In the genomic region with DNA sequence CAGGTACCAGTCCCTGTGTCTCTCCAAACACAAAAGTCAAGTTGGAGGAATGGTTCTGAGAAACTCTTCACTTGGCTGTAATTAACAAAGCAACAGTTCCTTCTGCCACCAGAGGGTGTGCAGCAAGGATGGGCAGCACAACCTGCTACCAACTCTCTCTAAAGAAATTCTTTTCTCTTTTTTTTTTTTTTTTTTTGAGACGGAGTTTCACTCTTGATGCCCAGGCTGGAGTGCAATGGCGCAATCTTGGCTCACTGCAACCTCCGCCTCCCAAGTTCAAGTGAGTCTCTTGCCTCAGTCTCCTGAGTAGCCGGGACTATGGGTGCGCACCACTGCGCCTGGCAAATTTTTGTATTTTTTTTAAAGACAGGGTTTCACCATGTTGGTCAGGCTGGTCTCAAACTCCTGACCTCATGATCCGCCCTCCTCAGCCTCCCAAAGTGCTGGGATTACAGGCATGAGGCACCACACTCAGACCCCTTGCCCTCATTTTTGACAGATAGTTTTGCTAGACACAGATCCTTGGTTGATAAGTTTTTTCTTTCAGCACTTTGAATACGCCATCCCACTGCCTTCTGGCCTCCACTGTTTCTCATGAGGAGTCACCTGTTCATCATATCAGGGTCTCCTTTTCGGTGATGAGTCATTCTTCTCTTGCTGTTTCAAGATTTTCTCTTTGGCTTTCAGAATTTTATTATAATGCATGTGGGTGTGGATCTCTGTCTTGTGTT, we compare ENCODE assay signal across 1 cellular context.
A peak's percentile ranks its signal among the peaks of the same experiment; 100 is the strongest.
TF ChIP-seq lines count a peak whose summit lies in the region.

No MANE protein-coding gene starts in this region.

TF ChIP-seq in K562, 482 proteins besides CTCF, POLR2A, EP300 and RAD21 (continued from another document and continues in another):
- TF ChIP-seq, protein P1, sequence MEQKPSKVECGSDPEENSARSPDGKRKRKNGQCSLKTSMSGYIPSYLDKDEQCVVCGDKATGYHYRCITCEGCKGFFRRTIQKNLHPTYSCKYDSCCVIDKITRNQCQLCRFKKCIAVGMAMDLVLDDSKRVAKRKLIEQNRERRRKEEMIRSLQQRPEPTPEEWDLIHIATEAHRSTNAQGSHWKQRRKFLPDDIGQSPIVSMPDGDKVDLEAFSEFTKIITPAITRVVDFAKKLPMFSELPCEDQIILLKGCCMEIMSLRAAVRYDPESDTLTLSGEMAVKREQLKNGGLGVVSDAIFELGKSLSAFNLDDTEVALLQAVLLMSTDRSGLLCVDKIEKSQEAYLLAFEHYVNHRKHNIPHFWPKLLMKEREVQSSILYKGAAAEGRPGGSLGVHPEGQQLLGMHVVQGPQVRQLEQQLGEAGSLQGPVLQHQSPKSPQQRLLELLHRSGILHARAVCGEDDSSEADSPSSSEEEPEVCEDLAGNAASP (IDR thresholded peaks at IDR 0.05) = no peak
- no peak for TF ChIP-seq ZNF324 (CRISPR knock-in tag; IDR thresholded peaks at IDR 0.05)
- TF ChIP-seq, protein P2, sequence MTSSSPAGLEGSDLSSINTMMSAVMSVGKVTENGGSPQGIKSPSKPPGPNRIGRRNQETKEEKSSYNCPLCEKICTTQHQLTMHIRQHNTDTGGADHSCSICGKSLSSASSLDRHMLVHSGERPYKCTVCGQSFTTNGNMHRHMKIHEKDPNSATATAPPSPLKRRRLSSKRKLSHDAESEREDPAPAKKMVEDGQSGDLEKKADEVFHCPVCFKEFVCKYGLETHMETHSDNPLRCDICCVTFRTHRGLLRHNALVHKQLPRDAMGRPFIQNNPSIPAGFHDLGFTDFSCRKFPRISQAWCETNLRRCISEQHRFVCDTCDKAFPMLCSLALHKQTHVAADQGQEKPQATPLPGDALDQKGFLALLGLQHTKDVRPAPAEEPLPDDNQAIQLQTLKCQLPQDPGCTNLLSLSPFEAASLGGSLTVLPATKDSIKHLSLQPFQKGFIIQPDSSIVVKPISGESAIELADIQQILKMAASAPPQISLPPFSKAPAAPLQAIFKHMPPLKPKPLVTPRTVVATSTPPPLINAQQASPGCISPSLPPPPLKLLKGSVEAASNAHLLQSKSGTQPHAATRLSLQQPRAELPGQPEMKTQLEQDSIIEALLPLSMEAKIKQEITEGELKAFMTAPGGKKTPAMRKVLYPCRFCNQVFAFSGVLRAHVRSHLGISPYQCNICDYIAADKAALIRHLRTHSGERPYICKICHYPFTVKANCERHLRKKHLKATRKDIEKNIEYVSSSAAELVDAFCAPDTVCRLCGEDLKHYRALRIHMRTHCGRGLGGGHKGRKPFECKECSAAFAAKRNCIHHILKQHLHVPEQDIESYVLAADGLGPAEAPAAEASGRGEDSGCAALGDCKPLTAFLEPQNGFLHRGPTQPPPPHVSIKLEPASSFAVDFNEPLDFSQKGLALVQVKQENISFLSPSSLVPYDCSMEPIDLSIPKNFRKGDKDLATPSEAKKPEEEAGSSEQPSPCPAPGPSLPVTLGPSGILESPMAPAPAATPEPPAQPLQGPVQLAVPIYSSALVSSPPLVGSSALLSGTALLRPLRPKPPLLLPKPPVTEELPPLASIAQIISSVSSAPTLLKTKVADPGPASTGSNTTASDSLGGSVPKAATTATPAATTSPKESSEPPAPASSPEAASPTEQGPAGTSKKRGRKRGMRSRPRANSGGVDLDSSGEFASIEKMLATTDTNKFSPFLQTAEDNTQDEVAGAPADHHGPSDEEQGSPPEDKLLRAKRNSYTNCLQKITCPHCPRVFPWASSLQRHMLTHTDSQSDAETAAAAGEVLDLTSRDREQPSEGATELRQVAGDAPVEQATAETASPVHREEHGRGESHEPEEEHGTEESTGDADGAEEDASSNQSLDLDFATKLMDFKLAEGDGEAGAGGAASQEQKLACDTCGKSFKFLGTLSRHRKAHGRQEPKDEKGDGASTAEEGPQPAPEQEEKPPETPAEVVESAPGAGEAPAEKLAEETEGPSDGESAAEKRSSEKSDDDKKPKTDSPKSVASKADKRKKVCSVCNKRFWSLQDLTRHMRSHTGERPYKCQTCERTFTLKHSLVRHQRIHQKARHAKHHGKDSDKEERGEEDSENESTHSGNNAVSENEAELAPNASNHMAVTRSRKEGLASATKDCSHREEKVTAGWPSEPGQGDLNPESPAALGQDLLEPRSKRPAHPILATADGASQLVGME (CRISPR knock-in tag; IDR thresholded peaks at IDR 0.05) = no peak
- no peak for TF ChIP-seq TCF7L2 (IDR thresholded peaks at IDR 0.05; ENCODE audit: low read depth, low read length)
- 0 out of 2 replicates have a peak, but pooled peaks have one; percentile 35 for TF ChIP-seq ZEB2 (IDR thresholded peaks at IDR 0.05)
- TF ChIP-seq GABPA (tag; conservative IDR thresholded peaks at IDR 0.05; ENCODE audit: low read depth) = no peak
- TF ChIP-seq, protein P3, sequence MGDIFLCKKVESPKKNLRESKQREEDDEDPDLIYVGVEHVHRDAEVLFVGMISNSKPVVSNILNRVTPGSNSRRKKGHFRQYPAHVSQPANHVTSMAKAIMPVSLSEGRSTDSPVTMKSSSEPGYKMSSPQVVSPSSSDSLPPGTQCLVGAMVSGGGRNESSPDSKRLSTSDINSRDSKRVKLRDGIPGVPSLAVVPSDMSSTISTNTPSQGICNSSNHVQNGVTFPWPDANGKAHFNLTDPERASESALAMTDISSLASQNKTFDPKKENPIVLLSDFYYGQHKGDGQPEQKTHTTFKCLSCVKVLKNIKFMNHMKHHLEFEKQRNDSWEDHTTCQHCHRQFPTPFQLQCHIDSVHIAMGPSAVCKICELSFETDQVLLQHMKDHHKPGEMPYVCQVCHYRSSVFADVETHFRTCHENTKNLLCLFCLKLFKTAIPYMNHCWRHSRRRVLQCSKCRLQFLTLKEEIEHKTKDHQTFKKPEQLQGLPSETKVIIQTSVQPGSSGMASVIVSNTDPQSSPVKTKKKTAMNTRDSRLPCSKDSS (IDR thresholded peaks at IDR 0.05; ENCODE audit: low read depth, partially characterized antibody) = peak; percentile 89
- peak; percentile 22; the same call in 1 of the 2 replicates for TF ChIP-seq C11orf30 (IDR thresholded peaks at IDR 0.05; ENCODE audit: low read depth)
- peak; percentile 67; the same call in 1 of the 2 replicates for TF ChIP-seq EHMT2 (IDR thresholded peaks at IDR 0.05)
- TF ChIP-seq ZBTB7A (IDR thresholded peaks at IDR 0.05; ENCODE audit: borderline replicate concordance, control insufficient read depth, low read depth, low read length) = peak; percentile 56; the same call in 1 of the 2 replicates
- no peak for TF ChIP-seq STAT5A (IDR thresholded peaks at IDR 0.05; ENCODE audit: borderline replicate concordance, low read length)
- TF ChIP-seq ZNF583 (CRISPR knock-in tag; IDR thresholded peaks at IDR 0.05) = no peak
- no peak for TF ChIP-seq PHTF2 (CRISPR knock-in tag; IDR thresholded peaks at IDR 0.05)
- TF ChIP-seq SRSF9 (IDR thresholded peaks at IDR 0.05; ENCODE audit: borderline replicate concordance, low read depth, low read length) = no peak
- 0 out of 2 replicates have a peak, but pooled peaks have one; percentile 24 for TF ChIP-seq LEF1 (IDR thresholded peaks at IDR 0.05)
- no peak for TF ChIP-seq GATAD2B (IDR thresholded peaks at IDR 0.05; ENCODE audit: borderline replicate concordance)
- no peak for TF ChIP-seq SREBF2 (CRISPR knock-in tag; IDR thresholded peaks at IDR 0.05)
- peak; percentile 46; the same call in 1 of the 2 replicates for TF ChIP-seq ZNF384 (IDR thresholded peaks at IDR 0.05; ENCODE audit: low read depth, low read length)
- TF ChIP-seq XRCC3 (IDR thresholded peaks at IDR 0.05) = 0 out of 2 replicates have a peak, but pooled peaks have one; percentile 57
- TF ChIP-seq, protein P4, sequence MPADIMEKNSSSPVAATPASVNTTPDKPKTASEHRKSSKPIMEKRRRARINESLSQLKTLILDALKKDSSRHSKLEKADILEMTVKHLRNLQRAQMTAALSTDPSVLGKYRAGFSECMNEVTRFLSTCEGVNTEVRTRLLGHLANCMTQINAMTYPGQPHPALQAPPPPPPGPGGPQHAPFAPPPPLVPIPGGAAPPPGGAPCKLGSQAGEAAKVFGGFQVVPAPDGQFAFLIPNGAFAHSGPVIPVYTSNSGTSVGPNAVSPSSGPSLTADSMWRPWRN (IDR thresholded peaks at IDR 0.05; ENCODE audit: low read depth) = no peak
- TF ChIP-seq EWSR1 (IDR thresholded peaks at IDR 0.05; ENCODE audit: borderline replicate concordance, low read depth, partially characterized antibody) = no peak
- no peak for TF ChIP-seq RBBP5 (IDR thresholded peaks at IDR 0.05; ENCODE audit: borderline replicate concordance, insufficient read depth, low read length, poor library complexity, severe bottlenecking)
- no peak for TF ChIP-seq TAF1 (IDR thresholded peaks at IDR 0.05; ENCODE audit: control insufficient read depth, extremely low read depth, insufficient read depth, low read length, severe bottlenecking)
- TF ChIP-seq ZNF197 (CRISPR knock-in tag; IDR thresholded peaks at IDR 0.05; ENCODE audit: low read depth) = no peak
- peak; percentile 21; the same call in 1 of the 2 replicates for TF ChIP-seq NFIC (IDR thresholded peaks at IDR 0.05)
- TF ChIP-seq HMGN3 (IDR thresholded peaks at IDR 0.05; ENCODE audit: borderline replicate concordance, extremely low read depth, insufficient read length, low read depth, low read length) = no peak
- TF ChIP-seq PTTG1 (tag; IDR thresholded peaks at IDR 0.05; ENCODE audit: low read depth) = no peak
- no peak for TF ChIP-seq ZNF764 (CRISPR knock-in tag; IDR thresholded peaks at IDR 0.05; ENCODE audit: low read depth)
- TF ChIP-seq HDAC1 (IDR thresholded peaks at IDR 0.05) = peak in 1 of 2 experiments; percentile 72; a peak in 1 of 4 replicates
- no peak for TF ChIP-seq POLR3G (IDR thresholded peaks at IDR 0.05; ENCODE audit: extremely low read depth, insufficient read length, insufficient replicate concordance)
- TF ChIP-seq TRIM24 (IDR thresholded peaks at IDR 0.05) = peak; percentile 92 to 94
- no peak for TF ChIP-seq DDX20 (tag; IDR thresholded peaks at IDR 0.05; ENCODE audit: low read depth)
- no peak; the same call in 1 of the 2 replicates for TF ChIP-seq SMARCE1 (IDR thresholded peaks at IDR 0.05)
- peak; percentile 67 for TF ChIP-seq FOSL1 (tag; conservative IDR thresholded peaks at IDR 0.05)
- no peak for TF ChIP-seq ETV1 (tag; conservative IDR thresholded peaks at IDR 0.05; ENCODE audit: low read depth)
- no peak for TF ChIP-seq ESRRB (CRISPR knock-in tag; IDR thresholded peaks at IDR 0.05; ENCODE audit: borderline replicate concordance)
- TF ChIP-seq, protein P5, sequence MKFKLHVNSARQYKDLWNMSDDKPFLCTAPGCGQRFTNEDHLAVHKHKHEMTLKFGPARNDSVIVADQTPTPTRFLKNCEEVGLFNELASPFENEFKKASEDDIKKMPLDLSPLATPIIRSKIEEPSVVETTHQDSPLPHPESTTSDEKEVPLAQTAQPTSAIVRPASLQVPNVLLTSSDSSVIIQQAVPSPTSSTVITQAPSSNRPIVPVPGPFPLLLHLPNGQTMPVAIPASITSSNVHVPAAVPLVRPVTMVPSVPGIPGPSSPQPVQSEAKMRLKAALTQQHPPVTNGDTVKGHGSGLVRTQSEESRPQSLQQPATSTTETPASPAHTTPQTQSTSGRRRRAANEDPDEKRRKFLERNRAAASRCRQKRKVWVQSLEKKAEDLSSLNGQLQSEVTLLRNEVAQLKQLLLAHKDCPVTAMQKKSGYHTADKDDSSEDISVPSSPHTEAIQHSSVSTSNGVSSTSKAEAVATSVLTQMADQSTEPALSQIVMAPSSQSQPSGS (CRISPR knock-in tag; IDR thresholded peaks at IDR 0.05) = no peak
- TF ChIP-seq, protein P6, sequence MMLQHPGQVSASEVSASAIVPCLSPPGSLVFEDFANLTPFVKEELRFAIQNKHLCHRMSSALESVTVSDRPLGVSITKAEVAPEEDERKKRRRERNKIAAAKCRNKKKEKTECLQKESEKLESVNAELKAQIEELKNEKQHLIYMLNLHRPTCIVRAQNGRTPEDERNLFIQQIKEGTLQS (IDR thresholded peaks at IDR 0.05) = peak; percentile 95
- TF ChIP-seq, protein P6 (CRISPR knock-in tag; conservative IDR thresholded peaks at IDR 0.05) = peak; percentile 81
- peak; percentile 93 for TF ChIP-seq JUN (IDR thresholded peaks at IDR 0.05; ENCODE audit: borderline replicate concordance, low read depth, low read length)
- no peak for TF ChIP-seq JUN (CRISPR knock-in tag; IDR thresholded peaks at IDR 0.05; ENCODE audit: borderline replicate concordance)
- TF ChIP-seq, protein P7, sequence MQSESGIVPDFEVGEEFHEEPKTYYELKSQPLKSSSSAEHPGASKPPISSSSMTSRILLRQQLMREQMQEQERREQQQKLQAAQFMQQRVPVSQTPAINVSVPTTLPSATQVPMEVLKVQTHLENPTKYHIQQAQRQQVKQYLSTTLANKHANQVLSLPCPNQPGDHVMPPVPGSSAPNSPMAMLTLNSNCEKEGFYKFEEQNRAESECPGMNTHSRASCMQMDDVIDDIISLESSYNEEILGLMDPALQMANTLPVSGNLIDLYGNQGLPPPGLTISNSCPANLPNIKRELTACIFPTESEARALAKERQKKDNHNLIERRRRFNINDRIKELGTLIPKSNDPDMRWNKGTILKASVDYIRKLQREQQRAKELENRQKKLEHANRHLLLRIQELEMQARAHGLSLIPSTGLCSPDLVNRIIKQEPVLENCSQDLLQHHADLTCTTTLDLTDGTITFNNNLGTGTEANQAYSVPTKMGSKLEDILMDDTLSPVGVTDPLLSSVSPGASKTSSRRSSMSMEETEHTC (IDR thresholded peaks at IDR 0.05) = no peak
- TF ChIP-seq ETS2 (tag; IDR thresholded peaks at IDR 0.05; ENCODE audit: borderline replicate concordance, poor library complexity, severe bottlenecking) = no peak
- no peak for TF ChIP-seq POLR2G (IDR thresholded peaks at IDR 0.05; ENCODE audit: low read depth, low read length)
- TF ChIP-seq, protein P8, sequence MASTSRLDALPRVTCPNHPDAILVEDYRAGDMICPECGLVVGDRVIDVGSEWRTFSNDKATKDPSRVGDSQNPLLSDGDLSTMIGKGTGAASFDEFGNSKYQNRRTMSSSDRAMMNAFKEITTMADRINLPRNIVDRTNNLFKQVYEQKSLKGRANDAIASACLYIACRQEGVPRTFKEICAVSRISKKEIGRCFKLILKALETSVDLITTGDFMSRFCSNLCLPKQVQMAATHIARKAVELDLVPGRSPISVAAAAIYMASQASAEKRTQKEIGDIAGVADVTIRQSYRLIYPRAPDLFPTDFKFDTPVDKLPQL (IDR thresholded peaks at IDR 0.05; ENCODE audit: extremely low read depth, insufficient read length) = no peak
- TF ChIP-seq, protein P9, sequence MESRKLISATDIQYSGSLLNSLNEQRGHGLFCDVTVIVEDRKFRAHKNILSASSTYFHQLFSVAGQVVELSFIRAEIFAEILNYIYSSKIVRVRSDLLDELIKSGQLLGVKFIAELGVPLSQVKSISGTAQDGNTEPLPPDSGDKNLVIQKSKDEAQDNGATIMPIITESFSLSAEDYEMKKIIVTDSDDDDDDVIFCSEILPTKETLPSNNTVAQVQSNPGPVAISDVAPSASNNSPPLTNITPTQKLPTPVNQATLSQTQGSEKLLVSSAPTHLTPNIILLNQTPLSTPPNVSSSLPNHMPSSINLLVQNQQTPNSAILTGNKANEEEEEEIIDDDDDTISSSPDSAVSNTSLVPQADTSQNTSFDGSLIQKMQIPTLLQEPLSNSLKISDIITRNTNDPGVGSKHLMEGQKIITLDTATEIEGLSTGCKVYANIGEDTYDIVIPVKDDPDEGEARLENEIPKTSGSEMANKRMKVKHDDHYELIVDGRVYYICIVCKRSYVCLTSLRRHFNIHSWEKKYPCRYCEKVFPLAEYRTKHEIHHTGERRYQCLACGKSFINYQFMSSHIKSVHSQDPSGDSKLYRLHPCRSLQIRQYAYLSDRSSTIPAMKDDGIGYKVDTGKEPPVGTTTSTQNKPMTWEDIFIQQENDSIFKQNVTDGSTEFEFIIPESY (CRISPR knock-in tag; IDR thresholded peaks at IDR 0.05) = peak; percentile 60; the same call in 1 of the 2 replicates
